In the genomic region with DNA sequence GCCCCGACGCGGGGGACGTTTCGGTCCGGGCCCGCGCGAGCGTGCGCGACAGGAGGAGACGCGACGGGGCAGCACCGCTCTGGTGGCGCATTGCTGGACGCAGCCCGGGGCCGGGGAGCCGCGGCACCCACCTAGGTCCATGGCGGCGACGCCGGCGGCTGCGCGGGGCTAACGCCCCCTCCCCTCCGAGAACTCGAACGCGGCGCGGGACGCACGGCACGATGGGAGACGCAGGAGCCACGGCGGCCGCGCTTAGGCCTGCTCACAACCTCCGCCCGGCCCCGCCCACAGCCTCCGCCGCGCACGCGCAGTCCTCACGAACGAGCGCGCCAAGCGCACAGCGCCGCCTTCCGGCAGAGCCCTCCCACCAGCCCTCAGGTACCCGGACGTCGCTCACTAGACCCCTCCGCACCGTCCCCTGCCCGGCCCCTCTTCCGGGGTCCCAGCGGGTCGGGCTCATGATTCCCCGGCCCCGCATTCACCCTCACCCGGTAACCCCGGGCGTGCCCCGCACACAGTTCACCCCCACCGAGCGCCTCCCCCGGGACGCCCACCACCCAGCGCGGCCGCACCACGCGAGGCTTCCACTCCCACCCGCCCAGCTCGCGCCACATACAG, we compare ENCODE assay signal across 8 cellular contexts. TPM values are rescaled to one million over a fixed set of nuclear protein-coding genes. Genes with fewer than 3 reads are reported as not detected.
DNase-seq lines count a peak whose midpoint lies in the region; ATAC-seq and TF ChIP-seq lines count a peak whose summit lies in the region.

A gene (minus strand): TSS at position 263 of the 618 bp plus-strand sequence. CDS start 122 bp downstream, at position 141.

- H3K9me2 ChIP-seq in PC-3 (replicated peaks; ENCODE audit: low read length) = no peaks in the 10 kb centered on the region

- H3K36me3 ChIP-seq in PC-3 (ENCODE audit: low read depth, low read length) (peaks cover 9% of the 10 kb centered on the region; the same call in 1 of the 2 replicates), esophagus squamous epithelium (peaks cover 2 to 22% (median 11%) of the 10 kb centered on the region in 3 donors)

- DNase-seq in DMS53 (lab: John Stamatoyannopoulos, UW) (peak; percentile 90), HuH-7 (ENCODE audit: low spot score) (peak; percentile 82), PC-3 (peak; percentile 85), esophagus squamous epithelium (lab: John Stamatoyannopoulos, UW) (peak; percentile 49), myocyte (ENCODE audit: low read depth) (peak; percentile 90)
- peak; percentile 99 to 100 for DNase-seq in activated T-cell treated with anti-CD3 and anti-CD28 coated beads, Interleukin-2, amount 50 U/mL, for 48 hours
- DNase-seq in stimulated activated CD8-positive, alpha-beta memory T cell treated with anti-CD3 and anti-CD28 coated beads, Interleukin-7, amount 100 ng/mL, for 4 hours (ENCODE audit: low read depth in 2 of 2) = peak; percentile 91 to 94

- H3K9ac ChIP-seq in PC-3 (ENCODE audit: low read length) = peak within 1 kb of the TSS; percentile 99

- ATAC-seq in GM21515 (IDR thresholded peaks at IDR 0.05; ENCODE audit: unreplicated experiment) (peak; percentile 77), PC-3 (peak; percentile 81)

- BruUV-seq in PC-3 (replicated peaks; lab: Mats Ljungman, UMichigan) = no TSS peak

- peaks cover 19% of the 10 kb centered on the region for H3K4me1 ChIP-seq in PC-3 (ENCODE audit: insufficient read depth, low read length)
- peaks cover 10 to 32% (median 13%) of the 10 kb centered on the region in 3 donors for H3K4me1 ChIP-seq in esophagus squamous epithelium

- H3K27ac ChIP-seq in PC-3 (ENCODE audit: low read length) (peak within 1 kb of the TSS; percentile 43), esophagus squamous epithelium (peak within 1 kb of the TSS; percentile 81 to 94 (median 92))

- no CpG with 5 or more reads among the region's 87 CpGs for WGBS in esophagus squamous epithelium, 2 donors

- TF ChIP-seq POLR2A in esophagus squamous epithelium (IDR thresholded peaks at IDR 0.05) = peak in 2 of 4 donors; percentile 60 to 83

- H3K4me3 ChIP-seq in PC-3 (ENCODE audit: low read length) (peak within 1 kb of the TSS; percentile 70), esophagus squamous epithelium (peak within 1 kb of the TSS; percentile 77 to 97 (median 88))

- peak within 1 kb of the TSS; percentile 88 for H3K4me2 ChIP-seq in PC-3 (ENCODE audit: low read length)

- TF ChIP-seq CTCF in PC-3 (conservative IDR thresholded peaks at IDR 0.05; ENCODE audit: low read depth, low read length) (peak; percentile 73), esophagus squamous epithelium (IDR thresholded peaks at IDR 0.05) (peak; percentile 87 to 98 (median 94))

- intact Hi-C loops in PC-3 (cut with micrococcal nuclease) = no loop called here
- intact Hi-C loops in esophagus squamous epithelium (cut with DNase I) = no loop called here

- H3K27me3 ChIP-seq in PC-3 (ENCODE audit: low read length) = no peaks in the 10 kb centered on the region
- H3K27me3 ChIP-seq in esophagus squamous epithelium = no peaks in the 10 kb centered on the region

- no peaks in the 10 kb centered on the region for H3K9me3 ChIP-seq in PC-3 (ENCODE audit: low read length)
- no peaks in the 10 kb centered on the region for H3K9me3 ChIP-seq in esophagus squamous epithelium

- H2AFZ ChIP-seq in PC-3 (ENCODE audit: low read length) = peak within 1 kb of the TSS; percentile 93

- peaks cover 45% of the 10 kb centered on the region for H3K79me2 ChIP-seq in PC-3 (ENCODE audit: low read length)

- CTCF ChIA-PET in PC-3 (lab: Charles Lee) = no interaction called here

- H4K20me1 ChIP-seq in PC-3 (ENCODE audit: low read length) = peaks cover 13% of the 10 kb centered on the region

- POLR2A ChIA-PET in PC-3 (lab: Charles Lee; ENCODE audit: unreplicated experiment) = no interaction called here

- no peaks in the 10 kb centered on the region for H3F3A ChIP-seq in PC-3 (ENCODE audit: low read length, unreplicated experiment)

RNA-seq across cellular contexts. Expression of the gene that starts here (rescaled TPM):
- total RNA-seq in PC-3 (2014; rRNA removed) = 24.6 and 25.0 TPM in 2 replicates
- 10 to 100 TPM; 16.6 to 33.0 (median 20.1) TPM for total RNA-seq in esophagus squamous epithelium
- 11.4 TPM in 2 replicates for total RNA-seq in myocyte
- 12.2 TPM for polyA plus RNA-seq in myocyte (2012)

Comparison
In these comparisons a context has a peak if more than half of its experiments do, and no peak if none do; other contexts are left out.
1. Peak in every context shown above with its lines: DNase-seq, ATAC-seq, H3K4me3 ChIP-seq and H3K27ac ChIP-seq.
2. DNase-seq: peak in every context shown above with its lines; median percentile 100 in activated T-cell treated with anti-CD3 and anti-CD28 coated beads, Interleukin-2, amount 50 U/mL, for 48 hours; 92 in stimulated activated CD8-positive, alpha-beta memory T cell treated with anti-CD3 and anti-CD28 coated beads, Interleukin-7, amount 100 ng/mL, for 4 hours; 90 in DMS53; 90 in myocyte; 85 in PC-3; 82 in HuH-7; 49 in esophagus squamous epithelium.